ENCODE assay signal across 10 cellular contexts in genomic region chr17:28370744-28371103, GRCh38. TPM values are rescaled to one million over a fixed set of nuclear protein-coding genes. Genes with fewer than 3 reads are reported as not detected.
A peak's percentile ranks its signal among the peaks of the same experiment; 100 is the strongest.
DNase-seq lines count a peak whose midpoint lies in the region; ATAC-seq, FAIRE-seq and TF ChIP-seq lines count a peak whose summit lies in the region.
"Had no signal": no experiment of that assay in that cellular context is flagged by ENCODE, and none has a peak within 500 bp of the region (broad histone marks: within the 10 kb centered on the region; RNA-seq: fewer than 3 reads in every experiment).

No MANE protein-coding gene starts in this region.

- in situ Hi-C loops in K562 (cut with MboI) = no loop called here

- no peak for TF ChIP-seq EP300 in K562 (IDR thresholded peaks at IDR 0.05; ENCODE audit: low read length)

- H3K36me3 ChIP-seq in heart right ventricle = peaks cover 0 to 6% (median 0%) of the 10 kb centered on the region in 9 donors
- H3K36me3 ChIP-seq in K562 (ENCODE audit: control insufficient read depth, insufficient read depth, low read length) = no peaks in the 10 kb centered on the region
- H3K36me3 ChIP-seq in mesodermal cell (ENCODE audit: control insufficient read depth, insufficient read depth, low read length) = peaks cover 5% of the 10 kb centered on the region
- no peaks in the 10 kb centered on the region for H3K36me3 ChIP-seq in uterus

- intact Hi-C loops in heart right ventricle (cut with DNase I) = no loop called here
- intact Hi-C loops in Right ventricle myocardium inferior (cut with DNase I) = no loop called here
- intact Hi-C loops in K562 (cut with micrococcal nuclease) = no loop called here
- intact Hi-C loops in uterus (cut with DNase I; ENCODE audit: low total_unique reads) = no loop called here

- peak overlapping the region; percentile 4 to 85 (median 79) for H3K27ac ChIP-seq in heart right ventricle
- H3K27ac ChIP-seq in K562 (ENCODE audit: extremely low read depth, low read depth, low read length) = no peak overlapping the region
- peak overlapping the region; percentile 92 for H3K27ac ChIP-seq in mesodermal cell (ENCODE audit: low read depth, low read length, severe bottlenecking)
- peak overlapping the region; percentile 77 to 83 for H3K27ac ChIP-seq in uterus

- TF ChIP-seq POLR2A in K562 (conservative IDR thresholded peaks at IDR 0.05) = no peak
- TF ChIP-seq POLR2A in uterus (IDR thresholded peaks at IDR 0.05) = no peak

- ATAC-seq in heart right ventricle = no peak
- no peak for ATAC-seq in Right ventricle myocardium inferior
- ATAC-seq in K562 = no peak
- ATAC-seq in HG03521 (IDR thresholded peaks at IDR 0.05; ENCODE audit: unreplicated experiment) = no peak
- ATAC-seq in HG02759 (IDR thresholded peaks at IDR 0.05; ENCODE audit: unreplicated experiment) = no peak

- no peaks in the 10 kb centered on the region for H3K9me3 ChIP-seq in heart right ventricle
- no peaks in the 10 kb centered on the region for H3K9me3 ChIP-seq in K562 (replicated peaks; ENCODE audit: control insufficient read depth, insufficient read depth, low read depth, low read length)
- H3K9me3 ChIP-seq in mesodermal cell (ENCODE audit: control insufficient read depth, low read length) = no peaks in the 10 kb centered on the region
- no peaks in the 10 kb centered on the region for H3K9me3 ChIP-seq in uterus

- H3K4me3 ChIP-seq in heart right ventricle (peak overlapping the region in 7 of 10 donors; percentile 64 to 78 (median 68)), K562 (no peak overlapping the region; the same call in 1 of the 2 replicates), mesodermal cell (ENCODE audit: extremely low read depth, insufficient read depth, low read length, poor library complexity, severe bottlenecking) (no peak overlapping the region), uterus (peak overlapping the region; percentile 50 to 55)

- no peaks in the 10 kb centered on the region for H3K79me2 ChIP-seq in K562 (ENCODE audit: control insufficient read depth, insufficient read depth, low read length)

- H3K4me1 ChIP-seq in heart right ventricle (peaks cover 4 to 40% (median 29%) of the 10 kb centered on the region in 9 donors), K562 (replicated peaks in 1 of 2; ENCODE audit: control insufficient read depth in 2 of 2, insufficient read depth in 2 of 2, low read length in 2 of 2) (peaks cover 16 to 38% of the 10 kb centered on the region in 2 experiments), mesodermal cell (ENCODE audit: control insufficient read depth, insufficient read depth, low read length, poor library complexity, severe bottlenecking) (peaks cover 16% of the 10 kb centered on the region), uterus (peaks cover 5 to 10% of the 10 kb centered on the region in 2 donors)

- CTCF ChIA-PET in K562 (lab: Yijun Ruan, JAX; ENCODE audit: low intra/inter-chr PET ratio) = no interaction called here

- no TSS peak for BruUV-seq in K562 (replicated peaks; lab: Mats Ljungman, UMichigan)

- H2AFZ ChIP-seq in K562 (ENCODE audit: low read depth, low read length) = no peak overlapping the region

- TF ChIP-seq CTCF in heart right ventricle (IDR thresholded peaks at IDR 0.05) = no peak
- no peak for TF ChIP-seq CTCF in K562 (IDR thresholded peaks at IDR 0.05 in 2 of 3, conservative IDR thresholded peaks at IDR 0.05 in 1 of 3; ENCODE audit: insufficient read depth in 2 of 3, low read depth in 1 of 3, low read length in 3 of 3)
- no peak for TF ChIP-seq CTCF in uterus (IDR thresholded peaks at IDR 0.05)

- H3K27me3 ChIP-seq in heart right ventricle (peaks cover 0 to 22% (median 0%) of the 10 kb centered on the region in 7 donors), K562 (ENCODE audit: control insufficient read depth in 2 of 2, insufficient read depth in 2 of 2, low read length in 2 of 2) (peaks cover 0 to 4% of the 10 kb centered on the region in 2 experiments; a peak in 1 of 5 replicates), uterus (no peaks in the 10 kb centered on the region)

- FAIRE-seq in K562 (lab: Jason Lieb, UNC) = no peak

- no peak for TF ChIP-seq RAD21 in K562 (CRISPR knock-in tag; conservative IDR thresholded peaks at IDR 0.05 in 1 of 2, IDR thresholded peaks at IDR 0.05 in 1 of 2)

- no peak overlapping the region for H3K9ac ChIP-seq in K562 (ENCODE audit: insufficient read depth in 1 of 2, low read depth in 2 of 2, low read length in 2 of 2)

- peaks cover 5% of the 10 kb centered on the region for H3K9me1 ChIP-seq in K562 (ENCODE audit: control insufficient read depth, insufficient read depth, low read length)

- DNase-seq in heart right ventricle (no peak), Right ventricle myocardium inferior (ENCODE audit: missing footprints) (no peak), K562 (ENCODE audit: extremely low read depth in 1 of 4, low spot score in 3 of 4) (no peak), uterus (no peak)
- no peak for DNase-seq in activated CD8-positive, alpha-beta memory T cell treated with anti-CD3 and anti-CD28 coated beads, Interleukin-2, amount 50 U/mL, for 48 hours
- DNase-seq: NCI-H2081 treated with DMSO at 0.1 percent for 48 hours had no signal

- peak overlapping the region; percentile 4; the same call in 1 of the 2 replicates for H3K4me2 ChIP-seq in K562 (ENCODE audit: insufficient read depth, low read length)

- peaks cover 14% of the 10 kb centered on the region for H4K20me1 ChIP-seq in K562 (replicated peaks; ENCODE audit: control insufficient read depth, insufficient read depth, low read length)

- 84 to 88% methylated on average over 1 of the region's 1 CpG for WGBS in heart right ventricle, 2 donors
- WGBS in K562 (ENCODE audit: insufficient coverage, low coverage, missing lambda C conversion rate) = 31% methylated on average over 1 of the region's 1 CpG
- WGBS in mesodermal cell (ENCODE audit: insufficient coverage in 2 of 2), 2 experiments = 83 to 100% methylated on average over 1 of the region's 1 CpG

- POLR2A ChIA-PET in K562 (lab: Yijun Ruan, JAX) = interaction anchor here (0.5 to 1.3 kb wide), 6 partner anchors 9 to 411 kb away, joined by 3 to 6 read pairs (median 4); partner anchors contain the start of gene TNFAIP1

RNA-seq across cellular contexts. Expression of gene VTN, which starts 0.6 kb away (rescaled TPM):
- total RNA-seq in heart right ventricle (100 to 1,000 TPM in 1 of 10 donors, 10 to 100 TPM in 9; 44.8 to 121 (median 67.0) TPM), Right ventricle myocardium inferior (36.9 TPM), K562 (2014; rRNA removed) (0.14 and 0.33 TPM in 2 replicates), K562 (2014; rRNA removed; fragmentation: Illumina TruSeq; extraction: Trizol) (not detected in 2 replicates), K562 (2015; rRNA removed; fragmentation: Illumina TruSeq; extraction: Trizol) (0.15 and 0.36 TPM in 2 replicates), K562 (2021) (0.86 and 2.3 TPM in 2 replicates), uterus (1 to 10 TPM in 1 of 4 donors, under 1 TPM in 2, not detected in 1; 0.51 to 2.1 (median 0.69) TPM)
- polyA plus RNA-seq in heart right ventricle (10 to 100 TPM; 26.3 to 27.8 TPM), K562 (2011; rRNA removed) (0.11 and 0.17 TPM in 2 replicates), K562 (2014; fragmentation: Illumina TruSeq; extraction: Trizol) (0.13 and 0.68 TPM in 2 replicates), K562 (2014; fragmentation: Nextera tagmentation; extraction: Ambion mirVana) (1 to 10 TPM in 1 of 2 experiments, under 1 TPM in 1; 0.22 to 1.0 TPM), K562 (2014; rRNA removed) (0.64 and 0.82 TPM in 2 replicates)
- total RNA-seq in K562 (2011; cell fraction: chromatin; rRNA removed; ENCODE audit: low replicate concordance) = not detected in 2 replicates
- 0.26 and 0.33 TPM in 2 replicates for total RNA-seq in K562 (2011; cell fraction: nucleolus; rRNA removed)
- total RNA-seq in K562 (2011; cell fraction: nucleoplasm; rRNA removed) = 0.73 TPM in 1 of 2 replicates, not detected in the other
- 0.21 and 0.25 TPM in 2 replicates for polyA plus RNA-seq in K562 (2011; cell fraction: cytosol; rRNA removed)
- 0.10 and 0.41 TPM in 2 replicates for polyA plus RNA-seq in K562 (2011; cell fraction: nucleus; rRNA removed)
- 0.77 and 0.97 TPM in 2 replicates for polyA plus RNA-seq in K562 (2012)
- polyA minus RNA-seq in K562 (2011; rRNA and poly(A)+ RNA removed) = not detected in 2 replicates
- 1.0 TPM in 2 replicates for polyA minus RNA-seq in K562 (2011; cell fraction: cytosol; rRNA and poly(A)+ RNA removed)
- 0.40 and 0.56 TPM in 2 replicates for polyA minus RNA-seq in K562 (2011; cell fraction: nucleus; rRNA and poly(A)+ RNA removed)
- polyA plus RNA-seq in mesodermal cell (2013, experiment 1 of 2) = 11.9 TPM
- polyA plus RNA-seq in mesodermal cell (2013, experiment 2 of 2) = 15.0 TPM
- total RNA-seq: Daoy had no signal

RNA-seq across cellular contexts. Expression of gene SARM1, which starts 0.8 kb away (rescaled TPM):
- total RNA-seq in heart right ventricle = 10 to 100 TPM in 1 of 10 donors, 1 to 10 TPM in 9; 5.2 to 10.5 (median 8.4) TPM
- polyA plus RNA-seq in heart right ventricle = 1 to 10 TPM; 4.4 to 4.8 TPM
- 6.2 TPM for total RNA-seq in Right ventricle myocardium inferior
- 1.5 and 2.4 TPM in 2 replicates for total RNA-seq in K562 (2011; cell fraction: chromatin; rRNA removed; ENCODE audit: low replicate concordance)
- total RNA-seq in K562 (2011; cell fraction: nucleolus; rRNA removed) = 1.6 and 3.2 TPM in 2 replicates
- 0.69 and 0.81 TPM in 2 replicates for total RNA-seq in K562 (2011; cell fraction: nucleoplasm; rRNA removed)
- total RNA-seq in K562 (2014; rRNA removed) = 0.08 and 0.09 TPM in 2 replicates
- total RNA-seq in K562 (2014; rRNA removed; fragmentation: Illumina TruSeq; extraction: Trizol) = 0.10 and 0.29 TPM in 2 replicates
- 0.08 and 0.11 TPM in 2 replicates for total RNA-seq in K562 (2015; rRNA removed; fragmentation: Illumina TruSeq; extraction: Trizol)
- 0.54 and 0.55 TPM in 2 replicates for total RNA-seq in K562 (2021)
- 0.15 and 0.30 TPM in 2 replicates for polyA plus RNA-seq in K562 (2011; rRNA removed)
- polyA plus RNA-seq in K562 (2011; cell fraction: cytosol; rRNA removed) = 0.19 and 0.30 TPM in 2 replicates
- polyA plus RNA-seq in K562 (2011; cell fraction: nucleus; rRNA removed) = 0.94 and 1.5 TPM in 2 replicates
- 0.12 and 1.5 TPM in 2 replicates for polyA plus RNA-seq in K562 (2012)
- 0.07 and 0.12 TPM in 2 replicates for polyA plus RNA-seq in K562 (2014; fragmentation: Illumina TruSeq; extraction: Trizol)
- not detected for polyA plus RNA-seq in K562 (2014; fragmentation: Nextera tagmentation; extraction: Ambion mirVana)
- 0.04 and 0.31 TPM in 2 replicates for polyA plus RNA-seq in K562 (2014; rRNA removed)
- 0.09 and 0.21 TPM in 2 replicates for polyA minus RNA-seq in K562 (2011; rRNA and poly(A)+ RNA removed)
- polyA minus RNA-seq in K562 (2011; cell fraction: cytosol; rRNA and poly(A)+ RNA removed) = 0.38 and 0.73 TPM in 2 replicates
- polyA minus RNA-seq in K562 (2011; cell fraction: nucleus; rRNA and poly(A)+ RNA removed) = 0.44 and 0.67 TPM in 2 replicates
- 11.6 TPM for polyA plus RNA-seq in mesodermal cell (2013, experiment 1 of 2)
- polyA plus RNA-seq in mesodermal cell (2013, experiment 2 of 2) = 14.1 TPM
- 10 to 100 TPM in 3 of 4 donors, 1 to 10 TPM in 1; 5.3 to 24.4 (median 17.2) TPM for total RNA-seq in uterus

RNA-seq across cellular contexts. Expression of gene SEBOX, which starts 5.7 kb away (rescaled TPM):
- total RNA-seq in heart right ventricle = not detected
- polyA plus RNA-seq in heart right ventricle = not detected
- not detected for total RNA-seq in Right ventricle myocardium inferior
- not detected in 2 replicates for total RNA-seq in K562 (2011; cell fraction: chromatin; rRNA removed; ENCODE audit: low replicate concordance)
- not detected in 2 replicates for total RNA-seq in K562 (2011; cell fraction: nucleolus; rRNA removed)
- total RNA-seq in K562 (2011; cell fraction: nucleoplasm; rRNA removed) = not detected in 2 replicates
- total RNA-seq in K562 (2014; rRNA removed) = not detected in 2 replicates
- not detected in 2 replicates for total RNA-seq in K562 (2014; rRNA removed; fragmentation: Illumina TruSeq; extraction: Trizol)
- total RNA-seq in K562 (2015; rRNA removed; fragmentation: Illumina TruSeq; extraction: Trizol) = not detected in 2 replicates
- not detected in 2 replicates for total RNA-seq in K562 (2021)
- not detected in 2 replicates for polyA plus RNA-seq in K562 (2011; rRNA removed)
- not detected in 2 replicates for polyA plus RNA-seq in K562 (2011; cell fraction: cytosol; rRNA removed)
- polyA plus RNA-seq in K562 (2011; cell fraction: nucleus; rRNA removed) = not detected in 2 replicates
- not detected in 2 replicates for polyA plus RNA-seq in K562 (2012)
- not detected in 2 replicates for polyA plus RNA-seq in K562 (2014; fragmentation: Illumina TruSeq; extraction: Trizol)
- polyA plus RNA-seq in K562 (2014; fragmentation: Nextera tagmentation; extraction: Ambion mirVana) = not detected
- polyA plus RNA-seq in K562 (2014; rRNA removed) = not detected in 2 replicates
- not detected in 2 replicates for polyA minus RNA-seq in K562 (2011; rRNA and poly(A)+ RNA removed)
- polyA minus RNA-seq in K562 (2011; cell fraction: cytosol; rRNA and poly(A)+ RNA removed) = not detected in 2 replicates
- polyA minus RNA-seq in K562 (2011; cell fraction: nucleus; rRNA and poly(A)+ RNA removed) = not detected in 2 replicates
- polyA plus RNA-seq in mesodermal cell (2013, experiment 1 of 2) = not detected
- not detected for polyA plus RNA-seq in mesodermal cell (2013, experiment 2 of 2)
- not detected for total RNA-seq in uterus
- total RNA-seq: Daoy had no signal

RNA-seq across cellular contexts. Expression of gene POLDIP2, which starts 13.4 kb away (rescaled TPM):
- 100 to 1,000 TPM; 144 to 176 (median 160) TPM for total RNA-seq in heart right ventricle
- polyA plus RNA-seq in heart right ventricle = 100 to 1,000 TPM in 1 of 2 donors, 10 to 100 TPM in 1; 66.4 to 149 TPM
- 160 TPM for total RNA-seq in Right ventricle myocardium inferior
- total RNA-seq in K562 (2011; cell fraction: chromatin; rRNA removed; ENCODE audit: low replicate concordance) = 13.2 and 36.1 TPM in 2 replicates
- total RNA-seq in K562 (2011; cell fraction: nucleolus; rRNA removed) = 33.4 and 34.0 TPM in 2 replicates
- 27.2 and 30.3 TPM in 2 replicates for total RNA-seq in K562 (2011; cell fraction: nucleoplasm; rRNA removed)
- total RNA-seq in K562 (2014; rRNA removed) = 121 and 122 TPM in 2 replicates
- total RNA-seq in K562 (2014; rRNA removed; fragmentation: Illumina TruSeq; extraction: Trizol) = 59.5 and 62.7 TPM in 2 replicates
- total RNA-seq in K562 (2015; rRNA removed; fragmentation: Illumina TruSeq; extraction: Trizol) = 70.6 and 71.4 TPM in 2 replicates
- 106 and 108 TPM in 2 replicates for total RNA-seq in K562 (2021)
- polyA plus RNA-seq in K562 (2011; rRNA removed) = 64.6 and 105 TPM in 2 replicates
- polyA plus RNA-seq in K562 (2011; cell fraction: cytosol; rRNA removed) = 64.6 and 142 TPM in 2 replicates
- polyA plus RNA-seq in K562 (2011; cell fraction: nucleus; rRNA removed) = 48.3 and 71.0 TPM in 2 replicates
- polyA plus RNA-seq in K562 (2012) = 89.9 and 120 TPM in 2 replicates
- polyA plus RNA-seq in K562 (2014; fragmentation: Illumina TruSeq; extraction: Trizol) = 127 and 137 TPM in 2 replicates
- 10 to 100 TPM; 22.0 to 25.1 TPM for polyA plus RNA-seq in K562 (2014; fragmentation: Nextera tagmentation; extraction: Ambion mirVana)
- polyA plus RNA-seq in K562 (2014; rRNA removed) = 104 and 109 TPM in 2 replicates
- 31.5 and 60.7 TPM in 2 replicates for polyA minus RNA-seq in K562 (2011; rRNA and poly(A)+ RNA removed)
- 27.9 and 61.6 TPM in 2 replicates for polyA minus RNA-seq in K562 (2011; cell fraction: cytosol; rRNA and poly(A)+ RNA removed)
- 14.4 and 16.8 TPM in 2 replicates for polyA minus RNA-seq in K562 (2011; cell fraction: nucleus; rRNA and poly(A)+ RNA removed)
- 59.9 TPM for polyA plus RNA-seq in mesodermal cell (2013, experiment 1 of 2)
- 56.7 TPM for polyA plus RNA-seq in mesodermal cell (2013, experiment 2 of 2)
- 10 to 100 TPM; 37.7 to 53.0 (median 41.2) TPM for total RNA-seq in uterus

RNA-seq across cellular contexts. Expression of gene TNFAIP1, which starts 35.2 kb away (rescaled TPM):
- 10 to 100 TPM; 33.0 to 87.6 (median 45.8) TPM for total RNA-seq in heart right ventricle
- 10 to 100 TPM; 15.1 to 33.8 TPM for polyA plus RNA-seq in heart right ventricle
- 32.9 TPM for total RNA-seq in Right ventricle myocardium inferior
- total RNA-seq in K562 (2011; cell fraction: chromatin; rRNA removed; ENCODE audit: low replicate concordance) = 14.5 and 38.2 TPM in 2 replicates
- total RNA-seq in K562 (2011; cell fraction: nucleolus; rRNA removed) = 22.8 and 26.7 TPM in 2 replicates
- total RNA-seq in K562 (2011; cell fraction: nucleoplasm; rRNA removed) = 22.7 and 28.9 TPM in 2 replicates
- 9.0 and 15.1 TPM in 2 replicates for total RNA-seq in K562 (2014; rRNA removed)
- total RNA-seq in K562 (2014; rRNA removed; fragmentation: Illumina TruSeq; extraction: Trizol) = 6.3 and 8.2 TPM in 2 replicates
- 7.7 and 8.0 TPM in 2 replicates for total RNA-seq in K562 (2015; rRNA removed; fragmentation: Illumina TruSeq; extraction: Trizol)
- 18.9 and 20.1 TPM in 2 replicates for total RNA-seq in K562 (2021)
- 13.7 and 18.8 TPM in 2 replicates for polyA plus RNA-seq in K562 (2011; rRNA removed)
- 10.8 and 23.2 TPM in 2 replicates for polyA plus RNA-seq in K562 (2011; cell fraction: cytosol; rRNA removed)
- polyA plus RNA-seq in K562 (2011; cell fraction: nucleus; rRNA removed) = 40.2 and 69.4 TPM in 2 replicates
- 11.5 and 17.0 TPM in 2 replicates for polyA plus RNA-seq in K562 (2012)
- 15.2 and 15.4 TPM in 2 replicates for polyA plus RNA-seq in K562 (2014; fragmentation: Illumina TruSeq; extraction: Trizol)
- 1 to 10 TPM; 2.1 to 2.9 TPM for polyA plus RNA-seq in K562 (2014; fragmentation: Nextera tagmentation; extraction: Ambion mirVana)
- 8.1 and 15.4 TPM in 2 replicates for polyA plus RNA-seq in K562 (2014; rRNA removed)
- 7.3 and 16.7 TPM in 2 replicates for polyA minus RNA-seq in K562 (2011; rRNA and poly(A)+ RNA removed)
- polyA minus RNA-seq in K562 (2011; cell fraction: cytosol; rRNA and poly(A)+ RNA removed) = 21.0 and 35.8 TPM in 2 replicates
- 12.4 and 16.7 TPM in 2 replicates for polyA minus RNA-seq in K562 (2011; cell fraction: nucleus; rRNA and poly(A)+ RNA removed)
- 49.5 TPM for polyA plus RNA-seq in mesodermal cell (2013, experiment 1 of 2)
- 41.0 TPM for polyA plus RNA-seq in mesodermal cell (2013, experiment 2 of 2)
- 10 to 100 TPM; 18.2 to 67.1 (median 38.4) TPM for total RNA-seq in uterus

Comparison
In these comparisons a context has a peak if more than half of its experiments do, and no peak if none do; other contexts are left out.
1. H3K4me3 ChIP-seq: peak in heart right ventricle (7 of 10) and uterus (2 of 2); none in K562 (single experiment) and mesodermal cell (single experiment).
2. RNA of gene VTN, which starts 0.6 kb away (total RNA-seq): 44.8 to 121 TPM in heart right ventricle and 36.9 TPM in Right ventricle myocardium inferior (single experiment); 0.51 to 2.1 TPM in uterus and 0.14 to 2.3 TPM in K562; every median in the first group is over 10 times any median in the second.